9 cellular contexts compared by ENCODE assay signal in genomic region chr12:120257041-120257821, GRCh38. TPM values are rescaled to one million over a fixed set of nuclear protein-coding genes. Genes with fewer than 3 reads are reported as not detected.
DNase-seq lines count a peak whose midpoint lies in the region; ATAC-seq and TF ChIP-seq lines count a peak whose summit lies in the region.
"Had no signal": no experiment of that assay in that cellular context is flagged by ENCODE, and none has a peak within 500 bp of the region (broad histone marks: within the 10 kb centered on the region; RNA-seq: fewer than 3 reads in every experiment).

No MANE protein-coding gene starts in this region.

- no peak for TF ChIP-seq CTCF in WTC11 (IDR thresholded peaks at IDR 0.05)
- TF ChIP-seq CTCF in gastroesophageal sphincter (IDR thresholded peaks at IDR 0.05): peak in 2 of 4 experiments; percentile 29 to 41
- TF ChIP-seq CTCF in ovary (IDR thresholded peaks at IDR 0.05): no peak
- TF ChIP-seq CTCF in smooth muscle cell (IDR thresholded peaks at IDR 0.05; ENCODE audit: borderline replicate concordance, insufficient read depth, poor library complexity, severe bottlenecking): no peak

- H3K36me3 ChIP-seq in gastroesophageal sphincter (peaks cover 0 to 10% of the 10 kb centered on the region in 2 donors), ovary (no peaks in the 10 kb centered on the region), smooth muscle cell (ENCODE audit: low read depth) (no peaks in the 10 kb centered on the region)

- H3K36me3 Mint-ChIP-seq in WTC11: peaks cover 4% of the 10 kb centered on the region

- no peaks in the 10 kb centered on the region for H3K27me3 Mint-ChIP-seq in WTC11 (ENCODE audit: low read depth)

- H3F3A ChIP-seq in smooth muscle cell (ENCODE audit: low read depth): no peaks in the 10 kb centered on the region

- peak overlapping the region in 1 of 2 donors; percentile 22 for H3K4me3 ChIP-seq in gastroesophageal sphincter
- H3K4me3 ChIP-seq in ovary: no peak overlapping the region
- no peak overlapping the region for H3K4me3 ChIP-seq in smooth muscle cell

- peak; percentile 42 for DNase-seq in ELR (ENCODE audit: low read depth)
- DNase-seq in WTC11 (ENCODE audit: low spot score): no peak
- peak; percentile 55 to 73 (median 59) for DNase-seq in ovary
- no peak for DNase-seq in NCI-H345 (lab: John Stamatoyannopoulos, UW)
- no peak for DNase-seq in smooth muscle cell (lab: John Stamatoyannopoulos, UW; ENCODE audit: unreplicated experiment)
- DNase-seq: naive B cell had no signal

- H3K9ac ChIP-seq in smooth muscle cell (ENCODE audit: low read depth): no peak overlapping the region

- peak; percentile 67 for ATAC-seq in WTC11
- peak; percentile 87 for ATAC-seq in gastroesophageal sphincter
- ATAC-seq in GM18519 (IDR thresholded peaks at IDR 0.05; ENCODE audit: low FRiP score, unreplicated experiment): no peak
- ATAC-seq in GM21576 (IDR thresholded peaks at IDR 0.05; ENCODE audit: unreplicated experiment): no peak

- H3K27ac ChIP-seq in gastroesophageal sphincter (peak overlapping the region; percentile 55 to 93 (median 90)), ovary (peak overlapping the region; percentile 31 to 60), smooth muscle cell (ENCODE audit: low read depth) (no peak overlapping the region)

- H3K27ac Mint-ChIP-seq in WTC11: peak overlapping the region; percentile 90

- CTCF ChIA-PET in WTC11 (lab: Charles Lee): interaction anchor here (0.5 to 22.1 kb wide), 10 partner anchors 8 to 238 kb away, joined by 3 to 717 read pairs (median 7); partner anchors contain the start of genes COX6A1, PXN, RNU4-2 and RPLP0

- no peak overlapping the region for H2AFZ ChIP-seq in smooth muscle cell (ENCODE audit: low read depth)

- TF ChIP-seq POLR2A in gastroesophageal sphincter (IDR thresholded peaks at IDR 0.05): no peak
- TF ChIP-seq POLR2A in ovary (IDR thresholded peaks at IDR 0.05): no peak

- H3K4me1 ChIP-seq in gastroesophageal sphincter (peaks cover 8 to 99% (median 71%) of the 10 kb centered on the region in 3 donors), ovary (ENCODE audit: insufficient read depth) (peaks cover 12% of the 10 kb centered on the region), smooth muscle cell (ENCODE audit: low read depth) (no peaks in the 10 kb centered on the region)

- H3K9me3 Mint-ChIP-seq in WTC11: no peaks in the 10 kb centered on the region
- H3K9me3 Mint-ChIP-seq: naive B cell had no signal

- POLR2A ChIA-PET in WTC11 (lab: Charles Lee): interaction anchor here (0.9 to 12.0 kb wide), 8 partner anchors 8 to 62 kb away, joined by 3 to 198 read pairs (median 6); partner anchors contain the start of genes PXN, RNU4-1, RNU4-2 and RPLP0

- no peaks in the 10 kb centered on the region for H3K9me3 ChIP-seq in gastroesophageal sphincter
- H3K9me3 ChIP-seq in ovary: no peaks in the 10 kb centered on the region
- no peaks in the 10 kb centered on the region for H3K9me3 ChIP-seq in smooth muscle cell (replicated peaks; ENCODE audit: low read depth)

- peaks cover 100% of the 10 kb centered on the region for H3K79me2 ChIP-seq in smooth muscle cell (ENCODE audit: low read depth)

- H3K4me2 ChIP-seq in smooth muscle cell: no peak overlapping the region

- 9 to 22% methylated on average over 3 to 8 of the region's 9 CpGs for WGBS in gastroesophageal sphincter (ENCODE audit: low coverage in 1 of 2), 2 donors
- 1 to 5% (median 5%) methylated on average over 9 of the region's 9 CpGs for WGBS in ovary, 3 donors
- WGBS in smooth muscle cell (ENCODE audit: low lambda C conversion rate): 84% methylated on average over 9 of the region's 9 CpGs

- H3K4me1 Mint-ChIP-seq in WTC11: peaks cover 55% of the 10 kb centered on the region

- H3K4me3 Mint-ChIP-seq in WTC11: no peak overlapping the region
- H3K4me3 Mint-ChIP-seq: naive B cell had no signal

- TF ChIP-seq EP300 in gastroesophageal sphincter (IDR thresholded peaks at IDR 0.05) (no peak), ovary (IDR thresholded peaks at IDR 0.05) (no peak)

- intact Hi-C loops in ovary (cut with DNase I): loop anchor here in 1 of 4 donors (5.0 kb wide), 1 partner anchor 1080 kb away; no protein-coding TSS in a partner anchor

- peaks cover 99% of the 10 kb centered on the region for H4K20me1 ChIP-seq in smooth muscle cell (ENCODE audit: low read depth)

- H3K27me3 ChIP-seq in gastroesophageal sphincter (no peaks in the 10 kb centered on the region), ovary (no peaks in the 10 kb centered on the region), smooth muscle cell (ENCODE audit: low read depth) (no peaks in the 10 kb centered on the region)

TF ChIP-seq in WTC11, 78 proteins besides CTCF, POLR2A, EP300 and RAD21 (continues in another document):
- TF ChIP-seq ZNF121 (CRISPR knock-in tag; IDR thresholded peaks at IDR 0.05): no peak
- TF ChIP-seq AR (CRISPR knock-in tag; IDR thresholded peaks at IDR 0.05): no peak
- TF ChIP-seq ESRRA (CRISPR knock-in tag; IDR thresholded peaks at IDR 0.05; ENCODE audit: borderline replicate concordance): no peak
- TF ChIP-seq ZNF671 (CRISPR knock-in tag; IDR thresholded peaks at IDR 0.05): no peak
- no peak for TF ChIP-seq FOXP1 (CRISPR knock-in tag; IDR thresholded peaks at IDR 0.05; ENCODE audit: borderline replicate concordance)
- TF ChIP-seq ELF4 (CRISPR knock-in tag; IDR thresholded peaks at IDR 0.05; ENCODE audit: low read depth): no peak
- TF ChIP-seq, protein P1, sequence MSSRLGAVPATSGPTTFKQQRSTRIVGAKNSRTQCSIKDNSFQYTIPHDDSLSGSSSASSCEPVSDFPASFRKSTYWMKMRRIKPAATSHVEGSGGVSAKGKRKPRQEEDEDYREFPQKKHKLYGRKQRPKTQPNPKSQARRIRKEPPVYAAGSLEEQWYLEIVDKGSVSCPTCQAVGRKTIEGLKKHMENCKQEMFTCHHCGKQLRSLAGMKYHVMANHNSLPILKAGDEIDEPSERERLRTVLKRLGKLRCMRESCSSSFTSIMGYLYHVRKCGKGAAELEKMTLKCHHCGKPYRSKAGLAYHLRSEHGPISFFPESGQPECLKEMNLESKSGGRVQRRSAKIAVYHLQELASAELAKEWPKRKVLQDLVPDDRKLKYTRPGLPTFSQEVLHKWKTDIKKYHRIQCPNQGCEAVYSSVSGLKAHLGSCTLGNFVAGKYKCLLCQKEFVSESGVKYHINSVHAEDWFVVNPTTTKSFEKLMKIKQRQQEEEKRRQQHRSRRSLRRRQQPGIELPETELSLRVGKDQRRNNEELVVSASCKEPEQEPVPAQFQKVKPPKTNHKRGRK (CRISPR knock-in tag; IDR thresholded peaks at IDR 0.05; ENCODE audit: borderline replicate concordance): no peak
- no peak for TF ChIP-seq NR2C2 (CRISPR knock-in tag; IDR thresholded peaks at IDR 0.05)
- no peak for TF ChIP-seq IRF2 (CRISPR knock-in tag; IDR thresholded peaks at IDR 0.05; ENCODE audit: borderline replicate concordance, low read depth)
- no peak for TF ChIP-seq GRHL2 (CRISPR knock-in tag; IDR thresholded peaks at IDR 0.05; ENCODE audit: insufficient replicate concordance, severe bottlenecking)
- TF ChIP-seq ZNF317 (CRISPR knock-in tag; IDR thresholded peaks at IDR 0.05; ENCODE audit: borderline replicate concordance, low read depth): no peak

RNA-seq across cellular contexts. Expression of gene PXN, which starts 8.3 kb away (rescaled TPM):
- 96.6 to 132 TPM (median 99.2 TPM) in 3 replicates for total RNA-seq in WTC11 (2021)
- total RNA-seq in gastroesophageal sphincter: 10 to 100 TPM; 43.2 to 80.4 (median 59.4) TPM
- 10 to 100 TPM; 25.0 to 78.0 (median 44.7) TPM for total RNA-seq in ovary
- polyA plus RNA-seq in ovary: 10 to 100 TPM; 34.7 to 49.2 TPM
- total RNA-seq in smooth muscle cell: 16.6 and 17.2 TPM in 2 replicates
- polyA plus RNA-seq in smooth muscle cell: 27.0 and 61.2 TPM in 2 replicates

RNA-seq across cellular contexts. Expression of gene RNU4-2, which starts 34.5 kb away (rescaled TPM):
- total RNA-seq in WTC11 (2021) (2,632 to 2,764 TPM (median 2,673 TPM) in 3 replicates), gastroesophageal sphincter (under 1 TPM in 3 of 4 donors, not detected in 1; under 0.01 TPM), ovary (over 10,000 TPM in 5 of 7 donors, under 1 TPM in 2; under 0.01 to 29,369 (median 16,575) TPM), smooth muscle cell (under 0.01 TPM in 2 replicates)
- polyA plus RNA-seq in ovary (not detected), smooth muscle cell (4.5 TPM in 1 of 2 replicates, not detected in the other)

RNA-seq across cellular contexts. Expression of gene RNU4-1, which starts 35.8 kb away (rescaled TPM):
- total RNA-seq in WTC11 (2021) (2,196 to 2,477 TPM (median 2,436 TPM) in 3 replicates), gastroesophageal sphincter (under 1 TPM in 1 of 4 donors, not detected in 3; under 0.01 TPM), ovary (1,000 to 10,000 TPM in 5 of 7 donors, under 1 TPM in 2; under 0.01 to 4,499 (median 2,193) TPM), smooth muscle cell (under 0.01 TPM in 2 replicates)
- polyA plus RNA-seq in ovary (not detected), smooth muscle cell (3.8 TPM in 1 of 2 replicates, not detected in the other)

RNA-seq across cellular contexts. Expression of gene SIRT4, which starts 44.9 kb away (rescaled TPM):
- total RNA-seq in WTC11 (2021) (2.1 to 4.3 TPM (median 2.8 TPM) in 3 replicates), gastroesophageal sphincter (1 to 10 TPM in 3 of 4 donors, under 1 TPM in 1; 0.67 to 3.9 (median 3.7) TPM), ovary (1 to 10 TPM in 5 of 7 donors, under 1 TPM in 2; 0.87 to 4.6 (median 1.4) TPM), smooth muscle cell (2.7 and 4.8 TPM in 2 replicates)
- polyA plus RNA-seq in ovary (1 to 10 TPM; 2.0 to 2.8 TPM), smooth muscle cell (5.3 and 5.5 TPM in 2 replicates)

RNA-seq across cellular contexts. Expression of gene RPLP0, which starts 56.3 kb away (rescaled TPM):
- total RNA-seq in WTC11 (2021) (3,149 to 3,505 TPM (median 3,452 TPM) in 3 replicates), gastroesophageal sphincter (1,000 to 10,000 TPM; 1,730 to 2,825 (median 2,260) TPM), ovary (1,000 to 10,000 TPM; 2,634 to 4,152 (median 2,941) TPM), smooth muscle cell (2,989 and 3,138 TPM in 2 replicates)
- polyA plus RNA-seq in ovary (1,000 to 10,000 TPM; 2,860 to 5,035 TPM), smooth muscle cell (1,054 and 1,106 TPM in 2 replicates)

Comparison
In these comparisons a context has a peak if more than half of its experiments do, and no peak if none do; other contexts are left out.
1. DNase-seq: peak in ELR (single experiment) and ovary (5 of 5); none in WTC11 (single experiment), NCI-H345 (single experiment) and smooth muscle cell (single experiment).
2. ATAC-seq: peak in WTC11 (single experiment) and gastroesophageal sphincter (single experiment); none in GM18519 (single experiment) and GM21576 (single experiment).